20 cellular contexts compared by ENCODE assay signal in genomic region chr19:29643361-29643935, GRCh38. TPM values are rescaled to one million over a fixed set of nuclear protein-coding genes. Genes with fewer than 3 reads are reported as not detected.
"Had no signal": no experiment of that assay in that cellular context is flagged by ENCODE, and none has a peak within 500 bp of the region (broad histone marks: within the 10 kb centered on the region; RNA-seq: fewer than 3 reads in every experiment).

No MANE protein-coding gene starts in this region.

- DNase-seq: cortex of kidney; dorsolateral prefrontal cortex; effector CD8-positive, alpha-beta T cell; foreskin melanocyte; head of caudate nucleus; islet precursor cell; naive thymus-derived CD4-positive, alpha-beta T cell; stimulated activated CD4-positive, alpha-beta T cell treated with anti-CD3 and anti-CD28 coated beads, Interleukin-4, amount 100 ng/mL, for 1 hour; tibial artery had no signal

- H3K9me3 Mint-ChIP-seq: central memory CD8-positive, alpha-beta T cell; naive thymus-derived CD4-positive, alpha-beta T cell; stimulated activated memory B cell treated with anti-CD40 and anti-IgM and Interleukin-4, amounts not matched to agents 10 μg/mL and 1 μg/mL and 100 μg/mL, for 72 hours; stimulated activated naive CD8-positive, alpha-beta T cell treated with anti-CD3 and anti-CD28 coated beads, Interleukin-15, Interleukin-2, amounts not matched to agents 100 ng/mL and 50 ng/mL, for 24 hours had no signal

- ATAC-seq: esophagus mucosa; left lobe of liver; naive thymus-derived CD4-positive, alpha-beta T cell; stimulated activated memory B cell treated with anti-CD40 and anti-IgM and Interleukin-4, amounts not matched to agents 10 μg/mL and 1 μg/mL and 100 μg/mL, for 72 hours; upper lobe of right lung had no signal

- H3K27ac Mint-ChIP-seq: naive thymus-derived CD4-positive, alpha-beta T cell; stimulated activated memory B cell treated with anti-CD40 and anti-IgM and Interleukin-4, amounts not matched to agents 10 μg/mL and 1 μg/mL and 100 μg/mL, for 72 hours; stimulated activated naive CD8-positive, alpha-beta T cell treated with anti-CD3 and anti-CD28 coated beads, Interleukin-15, Interleukin-2, amounts not matched to agents 100 ng/mL and 50 ng/mL, for 24 hours had no signal

- H3K4me3 ChIP-seq: dorsolateral prefrontal cortex, lung, smooth muscle cell, tibial artery, upper lobe of right lung, vagina had no signal

- H3K4me3 Mint-ChIP-seq: central memory CD8-positive, alpha-beta T cell; naive thymus-derived CD4-positive, alpha-beta T cell; stimulated activated memory B cell treated with anti-CD40 and anti-IgM and Interleukin-4, amounts not matched to agents 10 μg/mL and 1 μg/mL and 100 μg/mL, for 72 hours; stimulated activated naive CD8-positive, alpha-beta T cell treated with anti-CD3 and anti-CD28 coated beads, Interleukin-15, Interleukin-2, amounts not matched to agents 100 ng/mL and 50 ng/mL, for 24 hours had no signal

- H3K36me3 ChIP-seq: neutrophil, tibial artery, upper lobe of right lung, vagina had no signal

- H3K4me2 ChIP-seq: smooth muscle cell had no signal

- H3K36me3 Mint-ChIP-seq: naive thymus-derived CD4-positive, alpha-beta T cell; stimulated activated memory B cell treated with anti-CD40 and anti-IgM and Interleukin-4, amounts not matched to agents 10 μg/mL and 1 μg/mL and 100 μg/mL, for 72 hours had no signal

- H3K9me3 ChIP-seq: neutrophil, tibial artery, upper lobe of right lung, vagina had no signal

- H3K27ac ChIP-seq: dorsolateral prefrontal cortex, neutrophil, tibial artery, upper lobe of right lung, vagina had no signal

- H3K27me3 ChIP-seq: dorsolateral prefrontal cortex, tibial artery, upper lobe of right lung, vagina had no signal

- H3K27me3 Mint-ChIP-seq: central memory CD8-positive, alpha-beta T cell; stimulated activated naive CD8-positive, alpha-beta T cell treated with anti-CD3 and anti-CD28 coated beads, Interleukin-15, Interleukin-2, amounts not matched to agents 100 ng/mL and 50 ng/mL, for 24 hours had no signal

RNA-seq across cellular contexts. Expression of gene PLEKHF1, which starts 21.8 kb away (rescaled TPM):
- polyA plus RNA-seq: neural cell had no signal
